16 cellular contexts compared by ENCODE assay signal in genomic region chr4:173415092-173415491, GRCh38. TPM values are rescaled to one million over a fixed set of nuclear protein-coding genes. Genes with fewer than 3 reads are reported as not detected.
DNase-seq lines count a peak whose midpoint lies in the region; ATAC-seq and TF ChIP-seq lines count a peak whose summit lies in the region.
"Had no signal": no experiment of that assay in that cellular context is flagged by ENCODE, and none has a peak within 500 bp of the region (broad histone marks: within the 10 kb centered on the region; RNA-seq: fewer than 3 reads in every experiment).

No MANE protein-coding gene starts in this region.

- H3K9me3 ChIP-seq in mammary epithelial cell (replicated peaks; ENCODE audit: insufficient read depth, low read length) (no peaks in the 10 kb centered on the region), upper lobe of left lung (no peaks in the 10 kb centered on the region), body of pancreas (no peaks in the 10 kb centered on the region)
- H3K9me3 ChIP-seq: tibial artery had no signal

- no peak overlapping the region for H3K4me3 Mint-ChIP-seq in activated CD4-positive, alpha-beta T cell treated with anti-CD3 and anti-CD28 coated beads, Interleukin-2, amount 10 ng/mL, durations not matched to agents 24 days and 14 days
- H3K4me3 Mint-ChIP-seq: activated naive CD8-positive, alpha-beta T cell treated with anti-CD3 and anti-CD28 coated beads, Interleukin-2, amount 50 U/mL, for 24 hours; nephron had no signal

- no peaks in the 10 kb centered on the region for H3K4me1 Mint-ChIP-seq in activated CD4-positive, alpha-beta T cell treated with anti-CD3 and anti-CD28 coated beads, Interleukin-2, amount 10 ng/mL, durations not matched to agents 24 days and 14 days
- H3K4me1 Mint-ChIP-seq: activated naive CD8-positive, alpha-beta T cell treated with anti-CD3 and anti-CD28 coated beads, Interleukin-2, amount 50 U/mL, for 24 hours; nephron had no signal

- CTCF ChIA-PET in mammary epithelial cell (lab: Charles Lee; ENCODE audit: low non-redundant PET) = interaction anchor here (0.6 kb wide), 1 partner anchor 1130 kb away, joined by 3 read pairs; no protein-coding TSS in a partner anchor

- H3K4me1 ChIP-seq in mammary epithelial cell (ENCODE audit: insufficient read depth, low read length) (peaks cover 27% of the 10 kb centered on the region), upper lobe of left lung (peaks cover 7 to 9% (median 8%) of the 10 kb centered on the region in 4 donors), body of pancreas (no peaks in the 10 kb centered on the region)

- no TSS peak for BruUV-seq in mammary epithelial cell (replicated peaks; lab: Mats Ljungman, UMichigan)

- no peak overlapping the region for H3K27ac ChIP-seq in mammary epithelial cell (ENCODE audit: insufficient read depth, low read depth, low read length)
- peak overlapping the region; percentile 48 to 77 (median 73) for H3K27ac ChIP-seq in upper lobe of left lung
- peak overlapping the region in 1 of 4 donors; percentile 66 for H3K27ac ChIP-seq in body of pancreas
- H3K27ac ChIP-seq: 22Rv1, tibial artery had no signal

- H3K9me3 Mint-ChIP-seq in activated CD4-positive, alpha-beta T cell treated with anti-CD3 and anti-CD28 coated beads, Interleukin-2, amount 10 ng/mL, durations not matched to agents 24 days and 14 days = no peaks in the 10 kb centered on the region
- H3K9me3 Mint-ChIP-seq: activated naive CD8-positive, alpha-beta T cell treated with anti-CD3 and anti-CD28 coated beads, Interleukin-2, amount 50 U/mL, for 24 hours; nephron had no signal

- DNase-seq in activated CD4-positive, alpha-beta T cell treated with anti-CD3 and anti-CD28 coated beads, Interleukin-2, amount 10 ng/mL, durations not matched to agents 24 days and 14 days = peak; percentile 28
- no peak for DNase-seq in activated CD4-positive, alpha-beta T cell treated with anti-CD3 and anti-CD28 coated beads, Interleukin-2, amount 50 U/mL, for 1 hour
- DNase-seq in mammary epithelial cell = peak; percentile 90
- DNase-seq in iris pigment epithelial cell (ENCODE audit: low read depth) = peak; percentile 65
- no peak for DNase-seq in upper lobe of left lung
- DNase-seq in NCI-H1694 treated with DMSO at 0.1 percent for 48 hours (lab: John Stamatoyannopoulos, UW) = no peak
- DNase-seq in HK-2 (ENCODE audit: unreplicated experiment) = no peak
- no peak for DNase-seq in body of pancreas
- DNase-seq: activated naive CD8-positive, alpha-beta T cell treated with anti-CD3 and anti-CD28 coated beads, Interleukin-2, amount 50 U/mL, for 24 hours; glutamatergic neuron; NCI-H1092 treated with DMSO at 0.1 percent for 48 hours; NCI-H345; tibial artery had no signal

- H3K36me3 ChIP-seq in mammary epithelial cell (ENCODE audit: insufficient read depth, low read length) (no peaks in the 10 kb centered on the region), upper lobe of left lung (no peaks in the 10 kb centered on the region), body of pancreas (replicated peaks in 1 of 2; ENCODE audit: insufficient read depth in 1 of 2, low read depth in 2 of 2) (no peaks in the 10 kb centered on the region)
- H3K36me3 ChIP-seq: tibial artery had no signal

- H3K4me2 ChIP-seq in mammary epithelial cell (ENCODE audit: insufficient read depth, low read depth, low read length) = peak overlapping the region; percentile 59

- 0% methylated on average over 3 of the region's 3 CpGs for WGBS in mammary epithelial cell (ENCODE audit: low coverage, missing lambda C conversion rate)
- 65 to 68% methylated on average over 3 of the region's 3 CpGs for WGBS in upper lobe of left lung, 2 donors
- WGBS in body of pancreas, 2 donors = 74 to 84% methylated on average over 3 of the region's 3 CpGs

- TF ChIP-seq EP300 in upper lobe of left lung (IDR thresholded peaks at IDR 0.05) = peak in 1 of 4 donors; percentile 39

- dilution Hi-C loops in mammary epithelial cell (cut with HindIII; ENCODE audit: low sequenced_read_pairs) = loop anchor here (5.0 kb wide), 1 partner anchor 93 kb away; no protein-coding TSS in a partner anchor

- no peak overlapping the region for H3K27ac Mint-ChIP-seq in activated CD4-positive, alpha-beta T cell treated with anti-CD3 and anti-CD28 coated beads, Interleukin-2, amount 10 ng/mL, durations not matched to agents 24 days and 14 days
- H3K27ac Mint-ChIP-seq: activated naive CD8-positive, alpha-beta T cell treated with anti-CD3 and anti-CD28 coated beads, Interleukin-2, amount 50 U/mL, for 24 hours; nephron had no signal

- no peak overlapping the region for H3K9ac ChIP-seq in mammary epithelial cell (ENCODE audit: insufficient read depth, low read length)

- intact Hi-C loops in activated CD4-positive, alpha-beta T cell treated with anti-CD3 and anti-CD28 coated beads, Interleukin-2, amount 10 ng/mL, durations not matched to agents 24 days and 14 days (cut with micrococcal nuclease) = no loop called here
- intact Hi-C loops in mammary epithelial cell (cut with micrococcal nuclease) = loop anchor here (1.0 to 5.0 kb wide), 2 partner anchors 44 to 388 kb away; no protein-coding TSS in a partner anchor
- intact Hi-C loops in body of pancreas (cut with DNase I) = loop anchor here (5.0 to 10.0 kb wide), 2 partner anchors 98 to 400 kb away; no protein-coding TSS in a partner anchor

- H4K20me1 ChIP-seq in mammary epithelial cell (ENCODE audit: insufficient read depth, low read length) = no peaks in the 10 kb centered on the region

- in situ Hi-C loops in mammary epithelial cell (cut with MboI; ENCODE audit: low sequenced_read_pairs in 2 of 2) = loop anchor here (10.0 to 25.0 kb wide), 3 partner anchors 80 to 403 kb away; partner anchors contain the start of gene HMGB2 (in 1 of the 2)

- H3K36me3 Mint-ChIP-seq in activated CD4-positive, alpha-beta T cell treated with anti-CD3 and anti-CD28 coated beads, Interleukin-2, amount 10 ng/mL, durations not matched to agents 24 days and 14 days (ENCODE audit: low read depth) = no peaks in the 10 kb centered on the region

- TF ChIP-seq POLR2A in upper lobe of left lung (IDR thresholded peaks at IDR 0.05) (peak in 1 of 4 donors; percentile 20), body of pancreas (IDR thresholded peaks at IDR 0.05) (no peak)

- peaks cover 3% of the 10 kb centered on the region for H3K27me3 Mint-ChIP-seq in activated CD4-positive, alpha-beta T cell treated with anti-CD3 and anti-CD28 coated beads, Interleukin-2, amount 10 ng/mL, durations not matched to agents 24 days and 14 days
- H3K27me3 Mint-ChIP-seq: activated naive CD8-positive, alpha-beta T cell treated with anti-CD3 and anti-CD28 coated beads, Interleukin-2, amount 50 U/mL, for 24 hours had no signal

- peak overlapping the region; percentile 31 for H2AFZ ChIP-seq in mammary epithelial cell (ENCODE audit: low read depth, low read length)

- H3K79me2 ChIP-seq in mammary epithelial cell (ENCODE audit: insufficient read depth, low read length) = no peaks in the 10 kb centered on the region

- ATAC-seq in upper lobe of left lung (ENCODE audit: low FRiP score in 2 of 2) (peak in 1 of 2 donors; percentile 69), body of pancreas (no peak)
- ATAC-seq: activated naive CD8-positive, alpha-beta T cell treated with anti-CD3 and anti-CD28 coated beads, Interleukin-2, amount 50 U/mL, for 24 hours; Panc1 had no signal

- H3K4me3 ChIP-seq in mammary epithelial cell (replicated peaks in 1 of 3; ENCODE audit: insufficient read depth in 1 of 3, low read depth in 2 of 3, low read length in 3 of 3) (no peak overlapping the region), upper lobe of left lung (no peak overlapping the region), body of pancreas (no peak overlapping the region)
- H3K4me3 ChIP-seq: tibial artery had no signal

- no peaks in the 10 kb centered on the region for H3K27me3 ChIP-seq in mammary epithelial cell (ENCODE audit: insufficient read depth, low read length)
- H3K27me3 ChIP-seq in upper lobe of left lung = no peaks in the 10 kb centered on the region
- H3K27me3 ChIP-seq in body of pancreas = no peaks in the 10 kb centered on the region
- H3K27me3 ChIP-seq: tibial artery had no signal

- no peak for TF ChIP-seq CTCF in mammary epithelial cell (conservative IDR thresholded peaks at IDR 0.05 in 1 of 2, IDR thresholded peaks at IDR 0.05 in 1 of 2; ENCODE audit: extremely low read depth in 1 of 2, insufficient read depth in 1 of 2, low read depth in 1 of 2, low read length in 2 of 2)
- no peak for TF ChIP-seq CTCF in upper lobe of left lung (IDR thresholded peaks at IDR 0.05)
- TF ChIP-seq CTCF in body of pancreas (IDR thresholded peaks at IDR 0.05) = no peak

RNA-seq across cellular contexts. Expression of gene SCRG1, which starts 16.2 kb away (rescaled TPM):
- total RNA-seq in activated CD4-positive, alpha-beta T cell treated with anti-CD3 and anti-CD28 coated beads, Interleukin-2, amount 10 ng/mL, durations not matched to agents 24 days and 14 days = not detected in 2 replicates
- 1 to 10 TPM in 1 of 2 donors, not detected in 1; 3.0 TPM for total RNA-seq in mammary epithelial cell
- not detected for polyA plus RNA-seq in mammary epithelial cell
- polyA minus RNA-seq in mammary epithelial cell = not detected
- total RNA-seq in upper lobe of left lung = under 1 TPM in 2 of 6 donors, not detected in 4; 0.09 to 0.27 TPM
- not detected for total RNA-seq in body of pancreas

RNA-seq across cellular contexts. Expression of gene SAP30, which starts 44.3 kb away (rescaled TPM):
- 33.1 and 33.8 TPM in 2 replicates for total RNA-seq in activated CD4-positive, alpha-beta T cell treated with anti-CD3 and anti-CD28 coated beads, Interleukin-2, amount 10 ng/mL, durations not matched to agents 24 days and 14 days
- total RNA-seq in mammary epithelial cell (10 to 100 TPM in 1 of 2 donors, 1 to 10 TPM in 1; 7.0 to 13.3 TPM), upper lobe of left lung (10 to 100 TPM; 15.0 to 39.8 (median 18.8) TPM), body of pancreas (10 to 100 TPM; 10.2 to 10.6 TPM)
- 9.2 TPM for polyA plus RNA-seq in mammary epithelial cell
- 2.3 TPM for polyA minus RNA-seq in mammary epithelial cell

Comparison
In these comparisons a context has a peak if more than half of its experiments do, and no peak if none do; other contexts are left out.
1. DNase-seq: peak in activated CD4-positive, alpha-beta T cell treated with anti-CD3 and anti-CD28 coated beads, Interleukin-2, amount 10 ng/mL, durations not matched to agents 24 days and 14 days (single experiment), mammary epithelial cell (single experiment) and iris pigment epithelial cell (single experiment); none in activated CD4-positive, alpha-beta T cell treated with anti-CD3 and anti-CD28 coated beads, Interleukin-2, amount 50 U/mL, for 1 hour (single experiment), upper lobe of left lung (0 of 2), NCI-H1694 treated with DMSO at 0.1 percent for 48 hours (single experiment), HK-2 (single experiment) and body of pancreas (0 of 4).